23 cellular contexts compared by ENCODE assay signal in the genomic region with DNA sequence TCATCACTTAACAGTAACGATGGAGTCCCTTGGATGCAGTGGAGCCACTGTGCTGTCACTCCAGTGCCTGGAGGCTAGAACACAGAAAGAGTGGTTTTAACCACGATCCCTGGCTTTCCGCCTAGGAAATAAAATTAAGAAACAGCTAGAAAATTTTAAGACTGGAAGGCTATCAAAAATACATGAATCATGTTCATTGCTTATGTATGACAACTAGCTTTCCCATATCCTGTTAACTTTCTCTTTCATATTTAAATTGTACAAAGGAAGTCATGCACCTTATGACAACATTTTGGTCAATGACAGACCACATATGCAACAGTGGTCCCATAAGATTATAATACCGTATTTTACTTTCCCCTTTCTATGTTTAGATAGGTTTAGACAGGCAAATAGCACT.
"Had no signal": no experiment of that assay in that cellular context is flagged by ENCODE, and none has a peak within 500 bp of the region (broad histone marks: within the 10 kb centered on the region; RNA-seq: fewer than 3 reads in every experiment).

No MANE protein-coding gene starts in this region.

- H3K9ac ChIP-seq: neural progenitor cell had no signal

- H3K9me3 ChIP-seq: colonic mucosa, heart right ventricle, prostate gland, sigmoid colon, spleen, vagina had no signal

- H3K4me3 ChIP-seq: colonic mucosa, heart right ventricle, left lung, neural progenitor cell, prostate gland, sigmoid colon, spleen, vagina had no signal

- H3K36me3 ChIP-seq: colonic mucosa, heart right ventricle, left lung, neural progenitor cell, prostate gland, sigmoid colon, spleen, vagina had no signal

- H3K4me2 ChIP-seq: neural progenitor cell had no signal

- H3K27ac ChIP-seq: colonic mucosa, epithelial cell of prostate, heart right ventricle, left lung, neural progenitor cell, prostate gland, sigmoid colon, spleen, vagina had no signal

- H3K27me3 ChIP-seq: colonic mucosa, heart right ventricle, left lung, neural progenitor cell, sigmoid colon, spleen, vagina had no signal

- ATAC-seq: esophagus mucosa; heart right ventricle; left cardiac atrium; left lung; naive thymus-derived CD4-positive, alpha-beta T cell; right cardiac atrium; stimulated activated naive B cell treated with anti-CD40 and anti-IgM and Interleukin-4, amounts not matched to agents 10 μg/mL and 1 μg/mL and 100 μg/mL, for 72 hours had no signal

- DNase-seq: colonic mucosa; effector CD8-positive, alpha-beta T cell; endodermal cell; foreskin melanocyte; glutamatergic neuron; heart right ventricle; hippocampal formation; left cardiac atrium; left lung; mesendoderm; midbrain; naive thymus-derived CD4-positive, alpha-beta T cell; right cardiac atrium; sigmoid colon; spleen; stimulated activated CD4-positive, alpha-beta T cell treated with anti-CD3 and anti-CD28 coated beads, Interleukin-2, amount 100 ng/mL, for 48 hours; stimulated activated naive B cell treated with anti-CD40 and anti-IgM and Interleukin-4, amounts not matched to agents 10 μg/mL and 1 μg/mL and 100 μg/mL, for 72 hours; trophoblast cell had no signal

- H3K4me1 ChIP-seq: colonic mucosa, heart right ventricle, left lung, prostate gland, sigmoid colon, spleen, vagina had no signal

- H2AFZ ChIP-seq: neural progenitor cell had no signal
